In the genomic region with DNA sequence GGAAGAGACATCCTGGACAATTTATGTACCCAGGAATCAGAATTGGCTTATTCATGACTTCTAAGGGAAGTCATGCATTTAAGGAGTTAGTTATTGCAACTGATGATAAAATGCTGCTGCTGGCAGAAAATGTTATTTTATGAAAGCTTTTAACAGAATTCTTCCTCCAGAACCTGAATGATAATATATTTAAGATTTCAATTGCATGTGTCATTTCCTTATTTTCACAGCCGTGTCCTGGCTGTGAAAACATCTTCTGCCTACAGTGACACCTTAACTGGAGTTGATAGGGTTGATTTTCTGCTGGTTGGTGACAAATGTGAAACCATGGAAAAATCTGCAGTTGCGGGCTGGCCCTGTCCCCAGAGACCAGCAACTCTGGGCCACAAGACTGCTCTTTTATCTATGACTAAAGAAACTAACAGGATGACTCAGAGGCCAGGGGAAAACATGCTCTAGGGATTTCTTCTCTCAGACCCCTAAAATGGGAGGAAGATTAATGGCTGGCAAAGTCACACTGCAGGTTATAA, we compare ENCODE assay signal across 8 cellular contexts. TPM values are rescaled to one million over a fixed set of nuclear protein-coding genes. Genes with fewer than 3 reads are reported as not detected.
A peak's percentile ranks its signal among the peaks of the same experiment; 100 is the strongest.
DNase-seq lines count a peak whose midpoint lies in the region; ATAC-seq and TF ChIP-seq lines count a peak whose summit lies in the region.

No MANE protein-coding gene starts in this region.

- H3K36me3 Mint-ChIP-seq in activated CD4-positive, alpha-beta T cell treated with anti-CD3 and anti-CD28 coated beads, Interleukin-2, amount 10 ng/mL, durations not matched to agents 7 days and 5 days (ENCODE audit: low read depth), result no peaks in the 10 kb centered on the region
- H3K36me3 Mint-ChIP-seq in CD8-positive, alpha-beta T cell, result no peaks in the 10 kb centered on the region

- H3K36me3 ChIP-seq in CD8-positive, alpha-beta T cell (ENCODE audit: insufficient read depth, low read length), result no peaks in the 10 kb centered on the region

- TF ChIP-seq CTCF in CD8-positive, alpha-beta T cell (IDR thresholded peaks at IDR 0.05), result no peak

- intact Hi-C loops in CD8-positive, alpha-beta T cell (cut with DNase I, micrococcal nuclease), result no loop called here

- no peak overlapping the region for H3K27ac Mint-ChIP-seq in activated CD4-positive, alpha-beta T cell treated with anti-CD3 and anti-CD28 coated beads, Interleukin-2, amount 10 ng/mL, durations not matched to agents 7 days and 5 days
- H3K27ac Mint-ChIP-seq in CD8-positive, alpha-beta T cell, result no peak overlapping the region

- H3K4me1 ChIP-seq in CD8-positive, alpha-beta T cell (ENCODE audit: insufficient read depth, low read length), result no peaks in the 10 kb centered on the region

- ATAC-seq in HG02759 (IDR thresholded peaks at IDR 0.05; ENCODE audit: unreplicated experiment), result peak; percentile 95
- ATAC-seq in CD8-positive, alpha-beta T cell, result no peak

- peak; percentile 47 for DNase-seq in activated CD4-positive, alpha-beta T cell treated with anti-CD3 and anti-CD28 coated beads for 48 hours
- no peak for DNase-seq in activated CD4-positive, alpha-beta T cell treated with anti-CD3 and anti-CD28 coated beads, Interleukin-2, amount 10 ng/mL, durations not matched to agents 7 days and 5 days
- peak; percentile 78 for DNase-seq in RPMI7951 (ENCODE audit: low read depth)
- peak; percentile 55 for DNase-seq in hepatic stellate cell (ENCODE audit: low spot score)
- no peak for DNase-seq in CD8-positive, alpha-beta T cell
- DNase-seq in activated gamma-delta T cell treated with Interleukin-2 at 50 U/mL for 16 hours, result no peak
- no peak for DNase-seq in cerebellar nuclear complex (lab: John Stamatoyannopoulos, UW)

- no peak overlapping the region for H3K4me3 Mint-ChIP-seq in activated CD4-positive, alpha-beta T cell treated with anti-CD3 and anti-CD28 coated beads, Interleukin-2, amount 10 ng/mL, durations not matched to agents 7 days and 5 days
- H3K4me3 Mint-ChIP-seq in CD8-positive, alpha-beta T cell, result no peak overlapping the region

- no peaks in the 10 kb centered on the region for H3K9me3 Mint-ChIP-seq in activated CD4-positive, alpha-beta T cell treated with anti-CD3 and anti-CD28 coated beads, Interleukin-2, amount 10 ng/mL, durations not matched to agents 7 days and 5 days
- H3K9me3 Mint-ChIP-seq in CD8-positive, alpha-beta T cell, result no peaks in the 10 kb centered on the region

- H3K4me1 Mint-ChIP-seq in activated CD4-positive, alpha-beta T cell treated with anti-CD3 and anti-CD28 coated beads, Interleukin-2, amount 10 ng/mL, durations not matched to agents 7 days and 5 days, result peaks cover 6% of the 10 kb centered on the region
- H3K4me1 Mint-ChIP-seq in CD8-positive, alpha-beta T cell (ENCODE audit: low read depth), result no peaks in the 10 kb centered on the region

- CTCF ChIA-PET in activated CD4-positive, alpha-beta T cell treated with anti-CD3 and anti-CD28 coated beads, Interleukin-2, amount 10 ng/mL, durations not matched to agents 7 days and 5 days (lab: Charles Lee), result no interaction called here
- CTCF ChIA-PET in CD8-positive, alpha-beta T cell (lab: Charles Lee), result no interaction called here

- POLR2A ChIA-PET in activated CD4-positive, alpha-beta T cell treated with anti-CD3 and anti-CD28 coated beads, Interleukin-2, amount 10 ng/mL, durations not matched to agents 7 days and 5 days (lab: Charles Lee), result no interaction called here
- POLR2A ChIA-PET in CD8-positive, alpha-beta T cell (lab: Charles Lee), result no interaction called here

- H3K4me3 ChIP-seq in CD8-positive, alpha-beta T cell (ENCODE audit: low read depth, low read length), result no peak overlapping the region

- no peaks in the 10 kb centered on the region for H3K9me3 ChIP-seq in CD8-positive, alpha-beta T cell (ENCODE audit: low read length)

- no peaks in the 10 kb centered on the region for H3K27me3 ChIP-seq in CD8-positive, alpha-beta T cell (ENCODE audit: insufficient read depth, low read length)

- no peak overlapping the region for H3K27ac ChIP-seq in CD8-positive, alpha-beta T cell (ENCODE audit: low read depth, low read length)

- peaks cover 8% of the 10 kb centered on the region for H3K27me3 Mint-ChIP-seq in activated CD4-positive, alpha-beta T cell treated with anti-CD3 and anti-CD28 coated beads, Interleukin-2, amount 10 ng/mL, durations not matched to agents 7 days and 5 days
- peaks cover 25% of the 10 kb centered on the region for H3K27me3 Mint-ChIP-seq in CD8-positive, alpha-beta T cell (ENCODE audit: low read depth)

RNA-seq across cellular contexts. Expression of a gene that starts 12.3 kb away (rescaled TPM):
- 10 to 100 TPM; 12.3 to 12.4 TPM for total RNA-seq in activated CD4-positive, alpha-beta T cell treated with anti-CD3 and anti-CD28 coated beads, Interleukin-2, amount 10 ng/mL, durations not matched to agents 7 days and 5 days
- 23.3 and 26.3 TPM in 2 replicates for total RNA-seq in RPMI7951 (2014; rRNA removed; shearing (Covaris generic))
- 1 to 10 TPM; 7.7 to 9.7 TPM for total RNA-seq in CD8-positive, alpha-beta T cell

Comparison
In these comparisons a context has a peak if more than half of its experiments do, and no peak if none do; other contexts are left out.
1. DNase-seq: peak in activated CD4-positive, alpha-beta T cell treated with anti-CD3 and anti-CD28 coated beads for 48 hours (single experiment), RPMI7951 (single experiment) and hepatic stellate cell (single experiment); none in activated CD4-positive, alpha-beta T cell treated with anti-CD3 and anti-CD28 coated beads, Interleukin-2, amount 10 ng/mL, durations not matched to agents 7 days and 5 days (single experiment), CD8-positive, alpha-beta T cell (0 of 7), activated gamma-delta T cell treated with Interleukin-2 at 50 U/mL for 16 hours (single experiment) and cerebellar nuclear complex (0 of 2).